22 cellular contexts compared by ENCODE assay signal in genomic region chr4:47289805-47290204, GRCh38.
DNase-seq lines count a peak whose midpoint lies in the region; ATAC-seq, FAIRE-seq and TF ChIP-seq lines count a peak whose summit lies in the region.
"Had no signal": no experiment of that assay in that cellular context is flagged by ENCODE, and none has a peak within 500 bp of the region (broad histone marks: within the 10 kb centered on the region; RNA-seq: fewer than 3 reads in every experiment).

No MANE protein-coding gene starts in this region.

- H3K79me2 ChIP-seq in K562 (ENCODE audit: control insufficient read depth, insufficient read depth, low read length), result no peaks in the 10 kb centered on the region

- TF ChIP-seq POLR2A in A549 (IDR thresholded peaks at IDR 0.05; ENCODE audit: low read length) (no peak), K562 (conservative IDR thresholded peaks at IDR 0.05) (no peak)

- intact Hi-C loops in A673 (cut with micrococcal nuclease; ENCODE audit: unreplicated experiment), result no loop called here
- intact Hi-C loops in K562 (cut with micrococcal nuclease), result no loop called here

- H3K36me3 ChIP-seq in A673 (ENCODE audit: insufficient read depth, low read length, poor library complexity, severe bottlenecking), result no peaks in the 10 kb centered on the region
- no peaks in the 10 kb centered on the region for H3K36me3 ChIP-seq in K562 (ENCODE audit: control insufficient read depth, insufficient read depth, low read length)
- H3K36me3 ChIP-seq: BE2C, BLaER1 had no signal

- no peak overlapping the region for H3K4me3 ChIP-seq in A549
- H3K4me3 ChIP-seq in A673 (ENCODE audit: low read depth, low read length, poor library complexity, severe bottlenecking), result no peak overlapping the region
- no peak overlapping the region for H3K4me3 ChIP-seq in K562
- no peak overlapping the region for H3K4me3 ChIP-seq in foreskin fibroblast (ENCODE audit: low read depth in 1 of 2, low read length in 2 of 2)
- H3K4me3 ChIP-seq: BLaER1 had no signal

- no peak overlapping the region for H3K27ac ChIP-seq in A549
- H3K27ac ChIP-seq in A673 (ENCODE audit: low read depth, low read length, poor library complexity, severe bottlenecking), result no peak overlapping the region
- no peak overlapping the region for H3K27ac ChIP-seq in K562 (ENCODE audit: extremely low read depth, low read depth, low read length)
- no peak overlapping the region for H3K27ac ChIP-seq in foreskin keratinocyte
- H3K27ac ChIP-seq: BLaER1 had no signal

- no peak for FAIRE-seq in A549 (lab: Jason Lieb, UNC)
- no peak for FAIRE-seq in K562 (lab: Jason Lieb, UNC)
- FAIRE-seq: A204.1, D721Med, G401.6, GM12891, GM19239 had no signal

- TF ChIP-seq RAD21 in A549 (conservative IDR thresholded peaks at IDR 0.05 in 1 of 2, IDR thresholded peaks at IDR 0.05 in 1 of 2), result no peak
- TF ChIP-seq RAD21 in K562 (CRISPR knock-in tag; conservative IDR thresholded peaks at IDR 0.05 in 1 of 2, IDR thresholded peaks at IDR 0.05 in 1 of 2), result no peak

- H3K27me3 ChIP-seq in A673 (replicated peaks; ENCODE audit: insufficient read depth, low read depth, low read length, poor library complexity) (no peaks in the 10 kb centered on the region), K562 (ENCODE audit: control insufficient read depth in 2 of 2, insufficient read depth in 2 of 2, low read length in 2 of 2) (no peaks in the 10 kb centered on the region), foreskin keratinocyte (peaks cover 7% of the 10 kb centered on the region)
- H3K27me3 ChIP-seq: BE2C, BLaER1 had no signal

- DNase-seq in A549 (ENCODE audit: low read depth in 1 of 2, low spot score in 1 of 2) (no peak), A673 (ENCODE audit: low spot score) (peak; percentile 26), K562 (ENCODE audit: extremely low read depth in 1 of 4, low spot score in 3 of 4) (no peak), NCI-H82 (lab: John Stamatoyannopoulos, UW) (no peak), foreskin fibroblast (no peak), foreskin keratinocyte (no peak)
- DNase-seq: 8988T; ACHN; BE2C; C1 segment of cervical spinal cord; Caco-2; Calu3; CD4-positive, alpha-beta T cell; CD8-positive, alpha-beta T cell; DMS79 treated with DMSO at 0.1 percent for 48 hours; GF-D8 had no signal

- H3K9me3 ChIP-seq in A549, result no peaks in the 10 kb centered on the region
- H3K9me3 ChIP-seq in A673 (ENCODE audit: low read depth, low read length, poor library complexity, severe bottlenecking), result no peaks in the 10 kb centered on the region
- H3K9me3 ChIP-seq in K562 (replicated peaks; ENCODE audit: control insufficient read depth, insufficient read depth, low read depth, low read length), result no peaks in the 10 kb centered on the region
- H3K9me3 ChIP-seq: BE2C, BLaER1 had no signal

- no peak for TF ChIP-seq CTCF in A549 (IDR thresholded peaks at IDR 0.05)
- no peak for TF ChIP-seq CTCF in A673 (conservative IDR thresholded peaks at IDR 0.05; ENCODE audit: low read depth, low read length)
- TF ChIP-seq CTCF in K562 (IDR thresholded peaks at IDR 0.05 in 2 of 3, conservative IDR thresholded peaks at IDR 0.05 in 1 of 3; ENCODE audit: insufficient read depth in 2 of 3, low read depth in 1 of 3, low read length in 3 of 3), result no peak
- TF ChIP-seq CTCF in foreskin fibroblast (IDR thresholded peaks at IDR 0.05; ENCODE audit: low read depth, low read length), result no peak
- TF ChIP-seq CTCF in foreskin keratinocyte (conservative IDR thresholded peaks at IDR 0.05), result no peak

- no peaks in the 10 kb centered on the region for H3K9me1 ChIP-seq in K562 (ENCODE audit: control insufficient read depth, insufficient read depth, low read length)

- TF ChIP-seq EP300 in A549 (IDR thresholded peaks at IDR 0.05) (no peak), K562 (IDR thresholded peaks at IDR 0.05; ENCODE audit: low read length) (no peak)

- ATAC-seq in A549 (no peak), K562 (no peak), foreskin keratinocyte (no peak)
- ATAC-seq: CD8-positive, alpha-beta T cell had no signal

- CTCF ChIA-PET in A549 (lab: Yijun Ruan, JAX), result no interaction called here
- CTCF ChIA-PET in A673 (lab: Charles Lee), result no interaction called here
- CTCF ChIA-PET in K562 (lab: Yijun Ruan, JAX; ENCODE audit: low intra/inter-chr PET ratio), result no interaction called here

- no peaks in the 10 kb centered on the region for H4K20me1 ChIP-seq in K562 (replicated peaks; ENCODE audit: control insufficient read depth, insufficient read depth, low read length)
- H4K20me1 ChIP-seq: BLaER1 had no signal

- in situ Hi-C loops in K562 (cut with MboI), result no loop called here

- POLR2A ChIA-PET in A549 (lab: Yijun Ruan, JAX), result no interaction called here
- POLR2A ChIA-PET in A673 (lab: Charles Lee; ENCODE audit: low non-redundant PET), result interaction anchor here (0.5 kb wide), 1 partner anchor 44 kb away, joined by 9 read pairs; no protein-coding TSS in a partner anchor
- POLR2A ChIA-PET in K562 (lab: Yijun Ruan, JAX), result no interaction called here

- H3K4me2 ChIP-seq in A549 (no peak overlapping the region), K562 (ENCODE audit: insufficient read depth, low read length) (no peak overlapping the region)
- H3K4me2 ChIP-seq: BLaER1 had no signal

- H2AFZ ChIP-seq in K562 (ENCODE audit: low read depth, low read length), result no peak overlapping the region

- BruUV-seq in A673 (replicated peaks; lab: Mats Ljungman, UMichigan) (no TSS peak), K562 (replicated peaks; lab: Mats Ljungman, UMichigan) (no TSS peak)

- H3K9ac ChIP-seq in K562 (ENCODE audit: insufficient read depth in 1 of 2, low read depth in 2 of 2, low read length in 2 of 2), result no peak overlapping the region
- H3K9ac ChIP-seq: BLaER1 had no signal

- no peaks in the 10 kb centered on the region for H3K4me1 ChIP-seq in A549
- H3K4me1 ChIP-seq in A673 (ENCODE audit: insufficient read depth, low read length, poor library complexity, severe bottlenecking), result peaks cover 9% of the 10 kb centered on the region
- no peaks in the 10 kb centered on the region for H3K4me1 ChIP-seq in K562 (replicated peaks in 1 of 2; ENCODE audit: control insufficient read depth in 2 of 2, insufficient read depth in 2 of 2, low read length in 2 of 2)
- H3K4me1 ChIP-seq in foreskin keratinocyte, result no peaks in the 10 kb centered on the region
- H3K4me1 ChIP-seq: BE2C, BLaER1, Caco-2 had no signal

TF ChIP-seq in A549, 52 proteins besides CTCF, POLR2A, EP300 and RAD21:
- TF ChIP-seq MAFK (IDR thresholded peaks at IDR 0.05; ENCODE audit: partially characterized antibody) (peak; percentile 76), BHLHE40 (IDR thresholded peaks at IDR 0.05; ENCODE audit: low read depth, low read length) (no peak)

TF ChIP-seq in K562, 482 proteins besides CTCF, POLR2A, EP300 and RAD21:
- TF ChIP-seq MAFG (tag; conservative IDR thresholded peaks at IDR 0.05), result peak; percentile 62
- TF ChIP-seq C11orf30 (IDR thresholded peaks at IDR 0.05; ENCODE audit: low read depth), result peak; percentile 35; the same call in 1 of the 2 replicates
- peak; percentile 70 for TF ChIP-seq MAFF (IDR thresholded peaks at IDR 0.05; ENCODE audit: low read length)
- TF ChIP-seq ZNF184 (CRISPR knock-in tag; IDR thresholded peaks at IDR 0.05), result no peak
- TF ChIP-seq ZNF253 (CRISPR knock-in tag; conservative IDR thresholded peaks at IDR 0.05), result no peak
- TF ChIP-seq ZNF316 (IDR thresholded peaks at IDR 0.05), result peak; percentile 58; the same call in 1 of the 2 replicates
- TF ChIP-seq MAFK (IDR thresholded peaks at IDR 0.05; ENCODE audit: low read length), result peak; percentile 65

Comparison
In these comparisons a context has a peak if more than half of its experiments do, and no peak if none do; other contexts are left out.
1. Of the 35 proteins assayed by ChIP-seq in both K562 and A549: peak only in K562: none; only in A549: none; in both: MAFK; in neither: 34.